ENCODE assay signal across 9 cellular contexts in genomic region chr11:105181100-105181499, GRCh38. TPM values are rescaled to one million over a fixed set of nuclear protein-coding genes. Genes with fewer than 3 reads are reported as not detected.
DNase-seq lines count a peak whose midpoint lies in the region; ATAC-seq and TF ChIP-seq lines count a peak whose summit lies in the region.
"Had no signal": no experiment of that assay in that cellular context is flagged by ENCODE, and none has a peak within 500 bp of the region (broad histone marks: within the 10 kb centered on the region; RNA-seq: fewer than 3 reads in every experiment).

No MANE protein-coding gene starts in this region.

- DNase-seq in NCI-H2227 treated with DMSO at 0.1 percent for 48 hours (lab: John Stamatoyannopoulos, UW) = peak; percentile 29
- peak; percentile 71 for DNase-seq in astrocyte of the spinal cord (ENCODE audit: low read depth, low spot score)
- peak; percentile 53 to 88 for DNase-seq in lung microvascular endothelial cell (ENCODE audit: low read depth in 2 of 2)
- no peak for DNase-seq in activated gamma-delta T cell (lab: John Stamatoyannopoulos, UW)
- DNase-seq in OCI-M2 (lab: John Stamatoyannopoulos, UW; ENCODE audit: unreplicated experiment) = no peak
- DNase-seq: effector CD4-positive, alpha-beta T cell had no signal

- H3K4me1 ChIP-seq in BLaER1 treated with 17β-estradiol and CSF1 and Interleukin-3, amounts not matched to agents 10 nM and 100 nM = peaks cover 0 to 45% (median 8%) of the 10 kb centered on the region in 10 experiments; a peak in 11 of 20 replicates

- in situ Hi-C loops in astrocyte of the spinal cord (cut with HindIII; ENCODE audit: low sequenced_read_pairs) = no loop called here

- H3K4me3 ChIP-seq in BLaER1 treated with 17β-estradiol and CSF1 and Interleukin-3, amounts not matched to agents 10 nM and 100 nM = no peak overlapping the region
- no peak overlapping the region for H3K4me3 ChIP-seq in astrocyte of the spinal cord (ENCODE audit: low read depth, low read length)

- H3K4me2 ChIP-seq in BLaER1 treated with 17β-estradiol and CSF1 and Interleukin-3, amounts not matched to agents 10 nM and 100 nM = peak overlapping the region in 4 of 11 experiments; percentile 29 to 69 (median 51); a peak in 7 of 22 replicates

- H3K9me3 ChIP-seq in BLaER1 treated with 17β-estradiol and CSF1 and Interleukin-3, amounts not matched to agents 10 nM and 100 nM (replicated peaks in 1 of 11) = peaks cover 0 to 32% (median 0%) of the 10 kb centered on the region in 11 experiments; a peak in 6 of 22 replicates

- H3K27ac ChIP-seq in BLaER1 treated with 17β-estradiol and CSF1 and Interleukin-3, amounts not matched to agents 10 nM and 100 nM = peak overlapping the region in 8 of 11 experiments; percentile 48 to 89 (median 81); a peak in 16 of 22 replicates

- no peaks in the 10 kb centered on the region; a peak in 1 of 22 replicates for H3K36me3 ChIP-seq in BLaER1 treated with 17β-estradiol and CSF1 and Interleukin-3, amounts not matched to agents 10 nM and 100 nM

- no peaks in the 10 kb centered on the region for H4K20me1 ChIP-seq in BLaER1 treated with 17β-estradiol and CSF1 and Interleukin-3, amounts not matched to agents 10 nM and 100 nM

- H3K9ac ChIP-seq in BLaER1 treated with 17β-estradiol and CSF1 and Interleukin-3, amounts not matched to agents 10 nM and 100 nM = peak overlapping the region in 5 of 11 experiments; percentile 44 to 79 (median 59); a peak in 10 of 22 replicates

- no peak for ATAC-seq in GM19452 (IDR thresholded peaks at IDR 0.05; ENCODE audit: unreplicated experiment)
- no peak for ATAC-seq in HG02852 (IDR thresholded peaks at IDR 0.05; ENCODE audit: unreplicated experiment)

- TF ChIP-seq CTCF in astrocyte of the spinal cord (IDR thresholded peaks at IDR 0.05; ENCODE audit: low read depth, low read length) = no peak

- no peaks in the 10 kb centered on the region for H3K27me3 ChIP-seq in BLaER1 treated with 17β-estradiol and CSF1 and Interleukin-3, amounts not matched to agents 10 nM and 100 nM

RNA-seq across cellular contexts. Expression of gene CARD18, which starts 41.5 kb away (rescaled TPM):
- not detected in 2 replicates for total RNA-seq in lung microvascular endothelial cell

Comparison
In these comparisons a context has a peak if more than half of its experiments do, and no peak if none do; other contexts are left out.
1. DNase-seq: peak in NCI-H2227 treated with DMSO at 0.1 percent for 48 hours (single experiment), astrocyte of the spinal cord (single experiment) and lung microvascular endothelial cell (2 of 2); none in activated gamma-delta T cell (single experiment) and OCI-M2 (single experiment).